15 cellular contexts compared by ENCODE assay signal in the genomic region with DNA sequence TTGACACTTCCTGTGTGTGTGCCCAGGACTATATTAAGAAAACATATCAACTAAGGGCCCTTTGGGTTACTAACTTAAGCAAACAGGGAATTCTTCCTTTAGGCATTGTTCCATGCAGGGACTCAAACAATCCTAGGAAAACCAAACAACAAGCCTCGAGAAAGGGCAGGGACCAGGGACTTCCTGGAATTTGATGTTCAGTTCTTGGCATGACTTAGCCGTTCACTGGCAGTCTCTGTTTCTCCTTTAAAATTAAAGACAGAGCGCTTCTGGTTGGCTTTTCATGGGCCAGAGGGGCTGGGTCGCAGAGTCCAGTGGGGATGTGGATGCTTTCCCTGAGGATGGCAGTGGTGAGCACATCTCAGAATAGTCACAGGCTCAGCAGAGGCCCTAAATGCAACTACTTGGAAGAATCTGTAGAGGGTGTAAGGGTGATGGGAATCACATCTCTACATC. TPM values are rescaled to one million over a fixed set of nuclear protein-coding genes. Genes with fewer than 3 reads are reported as not detected.
DNase-seq lines count a peak whose midpoint lies in the region; ATAC-seq and TF ChIP-seq lines count a peak whose summit lies in the region.
"Had no signal": no experiment of that assay in that cellular context is flagged by ENCODE, and none has a peak within 500 bp of the region (broad histone marks: within the 10 kb centered on the region; RNA-seq: fewer than 3 reads in every experiment).

No MANE protein-coding gene starts in this region.

- H3K9me3 Mint-ChIP-seq in WTC11: peaks cover 4% of the 10 kb centered on the region; the same call in 1 of the 2 replicates
- H3K9me3 Mint-ChIP-seq: activated CD4-positive, alpha-beta T cell treated with anti-CD3 and anti-CD28 coated beads, Interleukin-2, amount 10 ng/mL, durations not matched to agents 7 days and 5 days; activated naive CD4-positive, alpha-beta T cell treated with anti-CD3 and anti-CD28 coated beads, Interleukin-2, amount 10 ng/mL, durations not matched to agents 7 days and 5 days; CD8-positive, alpha-beta T cell; natural killer cell had no signal

- peaks cover 6% of the 10 kb centered on the region for H3K4me1 Mint-ChIP-seq in WTC11
- H3K4me1 Mint-ChIP-seq: natural killer cell had no signal

- TF ChIP-seq CTCF in WTC11 (IDR thresholded peaks at IDR 0.05): no peak

- POLR2A ChIA-PET in WTC11 (lab: Charles Lee): no interaction called here

- H3K4me3 Mint-ChIP-seq in WTC11: no peak overlapping the region
- H3K4me3 Mint-ChIP-seq: activated CD4-positive, alpha-beta T cell treated with anti-CD3 and anti-CD28 coated beads, Interleukin-2, amount 10 ng/mL, durations not matched to agents 7 days and 5 days; activated naive CD4-positive, alpha-beta T cell treated with anti-CD3 and anti-CD28 coated beads, Interleukin-2, amount 10 ng/mL, durations not matched to agents 7 days and 5 days; CD8-positive, alpha-beta T cell; natural killer cell had no signal

- ATAC-seq in WTC11 (peak; percentile 95), GM19035 (IDR thresholded peaks at IDR 0.05; ENCODE audit: unreplicated experiment) (no peak)
- ATAC-seq: natural killer cell had no signal

- peaks cover 20% of the 10 kb centered on the region for H3K36me3 Mint-ChIP-seq in WTC11
- H3K36me3 Mint-ChIP-seq: natural killer cell had no signal

- H3K36me3 ChIP-seq in H7 (replicated peaks; ENCODE audit: control insufficient read depth, insufficient read depth, low read length): peaks cover 2% of the 10 kb centered on the region
- H3K36me3 ChIP-seq: upper lobe of left lung had no signal

- no peak overlapping the region for H3K4me3 ChIP-seq in H7 (ENCODE audit: insufficient read depth, low read depth, low read length)
- H3K4me3 ChIP-seq: upper lobe of left lung had no signal

- CTCF ChIA-PET in WTC11 (lab: Charles Lee): no interaction called here

- DNase-seq in AG08396 (ENCODE audit: low spot score) (peak; percentile 43), H7 (peak; percentile 63), WTC11 (ENCODE audit: low spot score) (peak; percentile 31), hepatic stellate cell (ENCODE audit: low spot score) (peak; percentile 63), DMS53 (lab: John Stamatoyannopoulos, UW) (no peak), GM19240 (ENCODE audit: insufficient read length, low spot score) (no peak)
- no peak for DNase-seq in central memory CD4-positive, alpha-beta T cell
- DNase-seq: activated CD4-positive, alpha-beta T cell treated with anti-CD3 and anti-CD28 coated beads, Interleukin-2, amount 10 ng/mL, durations not matched to agents 7 days and 5 days; activated naive CD4-positive, alpha-beta T cell treated with anti-CD3 and anti-CD28 coated beads, Interleukin-2, amount 10 ng/mL, durations not matched to agents 7 days and 5 days; CD8-positive, alpha-beta T cell; MM.1S; natural killer cell; NCI-H69; upper lobe of left lung had no signal

- H3K27me3 ChIP-seq in H7 (ENCODE audit: control insufficient read depth, insufficient read depth, low read length): no peaks in the 10 kb centered on the region
- H3K27me3 ChIP-seq: upper lobe of left lung had no signal

- H3K27ac Mint-ChIP-seq in WTC11: no peak overlapping the region
- H3K27ac Mint-ChIP-seq: activated naive CD4-positive, alpha-beta T cell treated with anti-CD3 and anti-CD28 coated beads, Interleukin-2, amount 10 ng/mL, durations not matched to agents 7 days and 5 days; CD8-positive, alpha-beta T cell; natural killer cell had no signal

- H3K27me3 Mint-ChIP-seq in WTC11 (ENCODE audit: low read depth): no peaks in the 10 kb centered on the region
- H3K27me3 Mint-ChIP-seq: activated CD4-positive, alpha-beta T cell treated with anti-CD3 and anti-CD28 coated beads, Interleukin-2, amount 10 ng/mL, durations not matched to agents 7 days and 5 days; activated naive CD4-positive, alpha-beta T cell treated with anti-CD3 and anti-CD28 coated beads, Interleukin-2, amount 10 ng/mL, durations not matched to agents 7 days and 5 days had no signal

TF ChIP-seq in WTC11, 78 proteins besides CTCF, POLR2A, EP300 and RAD21 (continues in another document):
- TF ChIP-seq, protein P1, sequence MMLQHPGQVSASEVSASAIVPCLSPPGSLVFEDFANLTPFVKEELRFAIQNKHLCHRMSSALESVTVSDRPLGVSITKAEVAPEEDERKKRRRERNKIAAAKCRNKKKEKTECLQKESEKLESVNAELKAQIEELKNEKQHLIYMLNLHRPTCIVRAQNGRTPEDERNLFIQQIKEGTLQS (CRISPR knock-in tag; conservative IDR thresholded peaks at IDR 0.05): no peak
- TF ChIP-seq, protein P2, sequence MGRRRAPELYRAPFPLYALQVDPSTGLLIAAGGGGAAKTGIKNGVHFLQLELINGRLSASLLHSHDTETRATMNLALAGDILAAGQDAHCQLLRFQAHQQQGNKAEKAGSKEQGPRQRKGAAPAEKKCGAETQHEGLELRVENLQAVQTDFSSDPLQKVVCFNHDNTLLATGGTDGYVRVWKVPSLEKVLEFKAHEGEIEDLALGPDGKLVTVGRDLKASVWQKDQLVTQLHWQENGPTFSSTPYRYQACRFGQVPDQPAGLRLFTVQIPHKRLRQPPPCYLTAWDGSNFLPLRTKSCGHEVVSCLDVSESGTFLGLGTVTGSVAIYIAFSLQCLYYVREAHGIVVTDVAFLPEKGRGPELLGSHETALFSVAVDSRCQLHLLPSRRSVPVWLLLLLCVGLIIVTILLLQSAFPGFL (CRISPR knock-in tag; IDR thresholded peaks at IDR 0.05; ENCODE audit: borderline replicate concordance): no peak
- TF ChIP-seq ZNF317 (CRISPR knock-in tag; IDR thresholded peaks at IDR 0.05; ENCODE audit: borderline replicate concordance, low read depth) (no peak), ETV6 (CRISPR knock-in tag; IDR thresholded peaks at IDR 0.05) (no peak), PRRX2 (CRISPR knock-in tag; IDR thresholded peaks at IDR 0.05) (no peak)
- TF ChIP-seq, protein P3, sequence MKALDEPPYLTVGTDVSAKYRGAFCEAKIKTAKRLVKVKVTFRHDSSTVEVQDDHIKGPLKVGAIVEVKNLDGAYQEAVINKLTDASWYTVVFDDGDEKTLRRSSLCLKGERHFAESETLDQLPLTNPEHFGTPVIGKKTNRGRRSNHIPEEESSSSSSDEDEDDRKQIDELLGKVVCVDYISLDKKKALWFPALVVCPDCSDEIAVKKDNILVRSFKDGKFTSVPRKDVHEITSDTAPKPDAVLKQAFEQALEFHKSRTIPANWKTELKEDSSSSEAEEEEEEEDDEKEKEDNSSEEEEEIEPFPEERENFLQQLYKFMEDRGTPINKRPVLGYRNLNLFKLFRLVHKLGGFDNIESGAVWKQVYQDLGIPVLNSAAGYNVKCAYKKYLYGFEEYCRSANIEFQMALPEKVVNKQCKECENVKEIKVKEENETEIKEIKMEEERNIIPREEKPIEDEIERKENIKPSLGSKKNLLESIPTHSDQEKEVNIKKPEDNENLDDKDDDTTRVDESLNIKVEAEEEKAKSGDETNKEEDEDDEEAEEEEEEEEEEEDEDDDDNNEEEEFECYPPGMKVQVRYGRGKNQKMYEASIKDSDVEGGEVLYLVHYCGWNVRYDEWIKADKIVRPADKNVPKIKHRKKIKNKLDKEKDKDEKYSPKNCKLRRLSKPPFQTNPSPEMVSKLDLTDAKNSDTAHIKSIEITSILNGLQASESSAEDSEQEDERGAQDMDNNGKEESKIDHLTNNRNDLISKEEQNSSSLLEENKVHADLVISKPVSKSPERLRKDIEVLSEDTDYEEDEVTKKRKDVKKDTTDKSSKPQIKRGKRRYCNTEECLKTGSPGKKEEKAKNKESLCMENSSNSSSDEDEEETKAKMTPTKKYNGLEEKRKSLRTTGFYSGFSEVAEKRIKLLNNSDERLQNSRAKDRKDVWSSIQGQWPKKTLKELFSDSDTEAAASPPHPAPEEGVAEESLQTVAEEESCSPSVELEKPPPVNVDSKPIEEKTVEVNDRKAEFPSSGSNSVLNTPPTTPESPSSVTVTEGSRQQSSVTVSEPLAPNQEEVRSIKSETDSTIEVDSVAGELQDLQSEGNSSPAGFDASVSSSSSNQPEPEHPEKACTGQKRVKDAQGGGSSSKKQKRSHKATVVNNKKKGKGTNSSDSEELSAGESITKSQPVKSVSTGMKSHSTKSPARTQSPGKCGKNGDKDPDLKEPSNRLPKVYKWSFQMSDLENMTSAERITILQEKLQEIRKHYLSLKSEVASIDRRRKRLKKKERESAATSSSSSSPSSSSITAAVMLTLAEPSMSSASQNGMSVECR (CRISPR knock-in tag; IDR thresholded peaks at IDR 0.05; ENCODE audit: borderline replicate concordance): no peak
- TF ChIP-seq, protein P4, sequence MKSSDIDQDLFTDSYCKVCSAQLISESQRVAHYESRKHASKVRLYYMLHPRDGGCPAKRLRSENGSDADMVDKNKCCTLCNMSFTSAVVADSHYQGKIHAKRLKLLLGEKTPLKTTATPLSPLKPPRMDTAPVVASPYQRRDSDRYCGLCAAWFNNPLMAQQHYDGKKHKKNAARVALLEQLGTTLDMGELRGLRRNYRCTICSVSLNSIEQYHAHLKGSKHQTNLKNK (CRISPR knock-in tag; IDR thresholded peaks at IDR 0.05): no peak

RNA-seq across cellular contexts. Expression of a gene that starts 35.2 kb away (rescaled TPM):
- 10.8 and 15.4 TPM in 2 replicates for total RNA-seq in H7 (2014; rRNA removed; shearing (Covaris generic))
- 27.7 to 46.8 TPM (median 41.7 TPM) in 3 replicates for total RNA-seq in WTC11 (2021)

RNA-seq across cellular contexts. Expression of a gene that starts 35.4 kb away (rescaled TPM):
- total RNA-seq in H7 (2014; rRNA removed; shearing (Covaris generic)): 51.8 and 51.9 TPM in 2 replicates
- total RNA-seq in WTC11 (2021): 42.1 to 46.1 TPM (median 43.7 TPM) in 3 replicates

Comparison
In these comparisons a context has a peak if more than half of its experiments do, and no peak if none do; other contexts are left out.
1. DNase-seq: peak in AG08396 (single experiment), H7 (single experiment), WTC11 (single experiment) and hepatic stellate cell (single experiment); none in central memory CD4-positive, alpha-beta T cell (single experiment), DMS53 (single experiment) and GM19240 (single experiment).